ENCODE assay signal across 26 cellular contexts in genomic region chr3:181899702-181900101, GRCh38.
DNase-seq lines count a peak whose midpoint lies in the region; ATAC-seq, FAIRE-seq and TF ChIP-seq lines count a peak whose summit lies in the region.
"Had no signal": no experiment of that assay in that cellular context is flagged by ENCODE, and none has a peak within 500 bp of the region (broad histone marks: within the 10 kb centered on the region; RNA-seq: fewer than 3 reads in every experiment).

No MANE protein-coding gene starts in this region.

- intact Hi-C loops in CD8-positive, alpha-beta T cell (cut with DNase I, micrococcal nuclease) = no loop called here

- CTCF ChIA-PET in CD8-positive, alpha-beta T cell (lab: Charles Lee) = interaction anchor here (1.3 kb wide), 1 partner anchor 15 kb away, joined by 3 read pairs; no protein-coding TSS in a partner anchor

- H3K4me1 ChIP-seq in CD8-positive, alpha-beta T cell (ENCODE audit: insufficient read depth, low read length) = no peaks in the 10 kb centered on the region
- H3K4me1 ChIP-seq: esophagus muscularis mucosa, sigmoid colon, upper lobe of left lung had no signal

- no peaks in the 10 kb centered on the region for H3K4me1 Mint-ChIP-seq in T-helper 2 cell treated with Interferon-gamma antibody and Interleukin-4, amounts not matched to agents 5 μg/mL and 100 μg/mL, for 36 hours (ENCODE audit: low read depth)
- no peaks in the 10 kb centered on the region for H3K4me1 Mint-ChIP-seq in CD8-positive, alpha-beta T cell (ENCODE audit: low read depth)
- H3K4me1 Mint-ChIP-seq: activated CD4-positive, alpha-beta memory T cell treated with anti-CD3 and anti-CD28 coated beads, Interleukin-2, amount 10 ng/mL, durations not matched to agents 7 days and 5 days; activated naive CD8-positive, alpha-beta T cell treated with anti-CD3 and anti-CD28 coated beads, Interleukin-2, amount 50 U/mL, for 24 hours; CD14-positive monocyte had no signal

- H3K9me3 Mint-ChIP-seq in T-helper 2 cell treated with Interferon-gamma antibody and Interleukin-4, amounts not matched to agents 5 μg/mL and 100 μg/mL, for 36 hours = no peaks in the 10 kb centered on the region
- H3K9me3 Mint-ChIP-seq in CD8-positive, alpha-beta T cell = no peaks in the 10 kb centered on the region
- H3K9me3 Mint-ChIP-seq: activated CD4-positive, alpha-beta memory T cell treated with anti-CD3 and anti-CD28 coated beads, Interleukin-2, amount 10 ng/mL, durations not matched to agents 7 days and 5 days; activated naive CD8-positive, alpha-beta T cell treated with anti-CD3 and anti-CD28 coated beads, Interleukin-2, amount 50 U/mL, for 24 hours had no signal

- H3K4me3 Mint-ChIP-seq in T-helper 2 cell treated with Interferon-gamma antibody and Interleukin-4, amounts not matched to agents 5 μg/mL and 100 μg/mL, for 36 hours = no peak overlapping the region
- no peak overlapping the region for H3K4me3 Mint-ChIP-seq in CD8-positive, alpha-beta T cell
- H3K4me3 Mint-ChIP-seq: activated CD4-positive, alpha-beta memory T cell treated with anti-CD3 and anti-CD28 coated beads, Interleukin-2, amount 10 ng/mL, durations not matched to agents 7 days and 5 days; activated naive CD8-positive, alpha-beta T cell treated with anti-CD3 and anti-CD28 coated beads, Interleukin-2, amount 50 U/mL, for 24 hours; CD14-positive monocyte had no signal

- H3K27me3 Mint-ChIP-seq in T-helper 2 cell treated with Interferon-gamma antibody and Interleukin-4, amounts not matched to agents 5 μg/mL and 100 μg/mL, for 36 hours (ENCODE audit: low read depth) = no peaks in the 10 kb centered on the region
- H3K27me3 Mint-ChIP-seq in CD8-positive, alpha-beta T cell (ENCODE audit: low read depth) = no peaks in the 10 kb centered on the region
- H3K27me3 Mint-ChIP-seq: activated CD4-positive, alpha-beta memory T cell treated with anti-CD3 and anti-CD28 coated beads, Interleukin-2, amount 10 ng/mL, durations not matched to agents 7 days and 5 days; activated naive CD8-positive, alpha-beta T cell treated with anti-CD3 and anti-CD28 coated beads, Interleukin-2, amount 50 U/mL, for 24 hours had no signal

- H3K27ac Mint-ChIP-seq in T-helper 2 cell treated with Interferon-gamma antibody and Interleukin-4, amounts not matched to agents 5 μg/mL and 100 μg/mL, for 36 hours = no peak overlapping the region
- no peak overlapping the region for H3K27ac Mint-ChIP-seq in CD8-positive, alpha-beta T cell
- H3K27ac Mint-ChIP-seq: activated CD4-positive, alpha-beta memory T cell treated with anti-CD3 and anti-CD28 coated beads, Interleukin-2, amount 10 ng/mL, durations not matched to agents 7 days and 5 days; activated naive CD8-positive, alpha-beta T cell treated with anti-CD3 and anti-CD28 coated beads, Interleukin-2, amount 50 U/mL, for 24 hours had no signal

- ATAC-seq in GM18499 (IDR thresholded peaks at IDR 0.05; ENCODE audit: insufficient read depth, unreplicated experiment) = peak; percentile 49
- peak; percentile 55 for ATAC-seq in HG02885 (IDR thresholded peaks at IDR 0.05; ENCODE audit: poor library complexity, unreplicated experiment)
- no peak for ATAC-seq in CD8-positive, alpha-beta T cell
- ATAC-seq: activated naive CD8-positive, alpha-beta T cell treated with anti-CD3 and anti-CD28 coated beads, Interleukin-2, amount 50 U/mL, for 24 hours had no signal

- H3K9me3 ChIP-seq in CD8-positive, alpha-beta T cell (ENCODE audit: low read length) = no peaks in the 10 kb centered on the region
- H3K9me3 ChIP-seq: esophagus muscularis mucosa, sigmoid colon, upper lobe of left lung had no signal

- H3K27me3 ChIP-seq in CD8-positive, alpha-beta T cell (ENCODE audit: insufficient read depth, low read length) = no peaks in the 10 kb centered on the region
- H3K27me3 ChIP-seq: esophagus muscularis mucosa, sigmoid colon, upper lobe of left lung had no signal

- TF ChIP-seq CTCF in CD8-positive, alpha-beta T cell (IDR thresholded peaks at IDR 0.05) = no peak

- no peaks in the 10 kb centered on the region for H3K36me3 ChIP-seq in CD8-positive, alpha-beta T cell (ENCODE audit: insufficient read depth, low read length)
- H3K36me3 ChIP-seq: esophagus muscularis mucosa, sigmoid colon, upper lobe of left lung had no signal

- FAIRE-seq in RCC 7860 (lab: Jason Lieb, UNC) = no peak
- FAIRE-seq: colon, frontal cortex, G401.6, GM19239, H1 had no signal

- no peak overlapping the region for H3K4me3 ChIP-seq in CD8-positive, alpha-beta T cell (ENCODE audit: low read depth, low read length)
- H3K4me3 ChIP-seq: esophagus muscularis mucosa, sigmoid colon, upper lobe of left lung had no signal

- H3K36me3 Mint-ChIP-seq in T-helper 2 cell treated with Interferon-gamma antibody and Interleukin-4, amounts not matched to agents 5 μg/mL and 100 μg/mL, for 36 hours (ENCODE audit: low read depth) = no peaks in the 10 kb centered on the region
- no peaks in the 10 kb centered on the region for H3K36me3 Mint-ChIP-seq in CD8-positive, alpha-beta T cell
- H3K36me3 Mint-ChIP-seq: CD14-positive monocyte had no signal

- no peak overlapping the region for H3K27ac ChIP-seq in CD8-positive, alpha-beta T cell (ENCODE audit: low read depth, low read length)
- H3K27ac ChIP-seq: esophagus muscularis mucosa, sigmoid colon, upper lobe of left lung had no signal

- POLR2A ChIA-PET in CD8-positive, alpha-beta T cell (lab: Charles Lee) = no interaction called here

- DNase-seq in RCC 7860 (ENCODE audit: low spot score) (peak; percentile 14), non-pigmented ciliary epithelial cell (ENCODE audit: low read depth) (peak; percentile 6), NCI-H2107 (lab: John Stamatoyannopoulos, UW) (no peak)
- no peak for DNase-seq in T-helper 2 cell treated with Interferon-gamma antibody and Interleukin-4, amounts not matched to agents 5 μg/mL and 100 μg/mL, for 36 hours (ENCODE audit: low spot score)
- DNase-seq in activated effector memory CD4-positive, alpha-beta T cell treated with Interleukin-2 at 50 U/mL for 16 hours = no peak
- DNase-seq in CD8-positive, alpha-beta T cell = no peak
- DNase-seq: activated CD4-positive, alpha-beta memory T cell treated with anti-CD3 and anti-CD28 coated beads, Interleukin-2, amount 10 ng/mL, durations not matched to agents 7 days and 5 days; activated effector memory CD4-positive, alpha-beta T cell treated with anti-CD3 and anti-CD28 coated beads, Interleukin-2, amount 50 U/mL, for 16 hours; activated naive CD8-positive, alpha-beta T cell treated with anti-CD3 and anti-CD28 coated beads, Interleukin-2, amount 50 U/mL, for 24 hours; DMS 273 treated with DMSO at 0.1 percent for 48 hours; hypothalamus; NCI-H2081 treated with DMSO at 0.1 percent for 48 hours; NCI-H510A; posterior cingulate gyrus; RPMI8226; sigmoid colon; upper lobe of left lung had no signal

Comparison
In these comparisons a context has a peak if more than half of its experiments do, and no peak if none do; other contexts are left out.
1. DNase-seq: peak in RCC 7860 (single experiment) and non-pigmented ciliary epithelial cell (single experiment); none in T-helper 2 cell treated with Interferon-gamma antibody and Interleukin-4, amounts not matched to agents 5 μg/mL and 100 μg/mL, for 36 hours (single experiment), activated effector memory CD4-positive, alpha-beta T cell treated with Interleukin-2 at 50 U/mL for 16 hours (single experiment), NCI-H2107 (single experiment) and CD8-positive, alpha-beta T cell (0 of 7).